Comparison of ENCODE assay signal across 8 cellular contexts in genomic region chr22:47043835-47044721, GRCh38.
A peak's percentile ranks its signal among the peaks of the same experiment; 100 is the strongest.
DNase-seq lines count a peak whose midpoint lies in the region; ATAC-seq, FAIRE-seq and TF ChIP-seq lines count a peak whose summit lies in the region.

No MANE protein-coding gene starts in this region.

- FAIRE-seq in urothelium cell line (lab: Jason Lieb, UNC) = no peak

- TF ChIP-seq CTCF in astrocyte of the spinal cord (IDR thresholded peaks at IDR 0.05; ENCODE audit: low read depth, low read length) (no peak), GM13977 (IDR thresholded peaks at IDR 0.05; ENCODE audit: extremely low read depth, insufficient read depth, missing control alignments) (no peak)

- H3K27me3 Mint-ChIP-seq in naive B cell = no peaks in the 10 kb centered on the region

- peak in 1 of 2 donors; percentile 35 for ATAC-seq in naive B cell (ENCODE audit: low read depth in 2 of 2)

- H3K27ac Mint-ChIP-seq in naive B cell = peak overlapping the region in 5 of 6 donors; percentile 56 to 97 (median 67)

- H3K4me1 Mint-ChIP-seq in naive B cell = peaks cover 50 to 84% (median 62%) of the 10 kb centered on the region in 3 donors

- in situ Hi-C loops in astrocyte of the spinal cord (cut with HindIII; ENCODE audit: low sequenced_read_pairs) = no loop called here
- in situ Hi-C loops in GM13977 (cut with MboI; ENCODE audit: low pct_unique_long_range_greater_than_20kb, low sequenced_read_pairs, unreplicated experiment) = no loop called here

- H3K36me3 Mint-ChIP-seq in naive B cell = peaks cover 0 to 12% of the 10 kb centered on the region in 2 donors

- H3K9me3 Mint-ChIP-seq in naive B cell = no peaks in the 10 kb centered on the region

- H3K4me3 Mint-ChIP-seq in naive B cell = no peak overlapping the region

- H3K4me3 ChIP-seq in astrocyte of the spinal cord (ENCODE audit: low read depth, low read length) = no peak overlapping the region

- DNase-seq in EH (ENCODE audit: low read depth) (peak; percentile 41), NCI-H146 treated with DMSO at 0.1 percent for 48 hours (lab: John Stamatoyannopoulos, UW; ENCODE audit: unreplicated experiment) (peak; percentile 19), astrocyte of the spinal cord (ENCODE audit: low read depth, low spot score) (peak; percentile 18), naive B cell (no peak), urothelium cell line (ENCODE audit: low spot score) (no peak), CD1c-positive myeloid dendritic cell (ENCODE audit: extremely low spot score) (no peak), GM13977 (ENCODE audit: low spot score) (no peak)
- DNase-seq in activated CD8-positive, alpha-beta memory T cell treated with anti-CD3 and anti-CD28 coated beads, Interleukin-2, amount 50 U/mL, for 48 hours = no peak

Comparison
In these comparisons a context has a peak if more than half of its experiments do, and no peak if none do; other contexts are left out.
1. DNase-seq: peak in EH (single experiment), NCI-H146 treated with DMSO at 0.1 percent for 48 hours (single experiment) and astrocyte of the spinal cord (single experiment); none in naive B cell (single experiment), urothelium cell line (single experiment), CD1c-positive myeloid dendritic cell (single experiment), GM13977 (single experiment) and activated CD8-positive, alpha-beta memory T cell treated with anti-CD3 and anti-CD28 coated beads, Interleukin-2, amount 50 U/mL, for 48 hours (single experiment).